1 cellular context compared by ENCODE assay signal in the genomic region with DNA sequence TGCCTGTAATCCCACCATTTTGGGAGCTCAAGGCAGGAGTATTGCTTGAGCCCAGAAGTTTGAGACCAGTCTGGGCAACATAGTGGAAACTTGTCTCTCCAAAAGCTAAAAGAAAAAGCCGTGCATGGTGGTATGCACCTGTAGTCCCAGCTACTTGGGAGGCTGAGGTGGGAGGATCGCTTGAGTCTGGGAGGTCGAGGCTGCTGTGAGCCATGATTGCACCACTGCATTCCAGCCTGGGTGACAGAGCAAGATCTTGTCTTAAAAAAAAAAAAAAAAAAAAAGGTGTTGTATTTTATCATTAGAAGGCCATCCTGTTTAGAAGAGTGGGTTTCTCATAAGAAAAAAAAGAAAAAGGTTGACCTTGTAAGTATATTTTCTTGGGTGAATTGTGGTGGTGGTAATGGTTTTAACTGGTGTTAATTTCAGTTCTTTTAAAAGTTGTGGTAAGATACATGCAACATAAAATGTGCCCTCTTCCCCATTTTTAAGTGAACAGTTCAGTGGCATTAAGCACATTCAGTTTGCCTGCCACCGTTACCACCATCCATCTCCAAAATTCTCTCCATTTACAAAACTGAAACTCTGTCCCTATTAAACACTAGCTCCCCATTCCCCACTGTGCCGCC.
A peak's percentile ranks its signal among the peaks of the same experiment; 100 is the strongest.
TF ChIP-seq lines count a peak whose summit lies in the region.

No MANE protein-coding gene starts in this region.

TF ChIP-seq in GM12878, 131 proteins besides CTCF, POLR2A, EP300 and RAD21:
- TF ChIP-seq MEF2B (IDR thresholded peaks at IDR 0.05; ENCODE audit: partially characterized antibody, poor library complexity, severe bottlenecking) (no peak), RCOR1 (conservative IDR thresholded peaks at IDR 0.05; ENCODE audit: low read depth, low read length) (no peak), YY1 (IDR thresholded peaks at IDR 0.05; ENCODE audit: low read depth, low read length) (no peak), SMARCA5 (IDR thresholded peaks at IDR 0.05) (no peak), ETV6 (conservative IDR thresholded peaks at IDR 0.05 in 1 of 2, IDR thresholded peaks at IDR 0.05 in 1 of 2; ENCODE audit: borderline replicate concordance in 1 of 2, low read depth in 1 of 2) (no peak), TARDBP (IDR thresholded peaks at IDR 0.05; ENCODE audit: borderline replicate concordance) (no peak), ESRRA (IDR thresholded peaks at IDR 0.05; ENCODE audit: low read length) (0 out of 2 replicates have a peak, but pooled peaks have one; percentile 20), EED (IDR thresholded peaks at IDR 0.05; ENCODE audit: low read depth) (no peak), KAT2A (conservative IDR thresholded peaks at IDR 0.05; ENCODE audit: control insufficient read depth, low read depth, low read length) (no peak), DPF2 (IDR thresholded peaks at IDR 0.05) (no peak), JUNB (IDR thresholded peaks at IDR 0.05) (no peak), PML (IDR thresholded peaks at IDR 0.05; ENCODE audit: low read length) (no peak), TCF12 (IDR thresholded peaks at IDR 0.05; ENCODE audit: low read depth, low read length) (no peak), NR2C2 (IDR thresholded peaks at IDR 0.05; ENCODE audit: borderline replicate concordance, control insufficient read depth, insufficient read length, low read depth) (no peak), ZNF622 (IDR thresholded peaks at IDR 0.05) (no peak), ZNF384 (IDR thresholded peaks at IDR 0.05; ENCODE audit: borderline replicate concordance, low read depth, low read length) (0 out of 2 replicates have a peak, but pooled peaks have one; percentile 43), NFIC (IDR thresholded peaks at IDR 0.05; ENCODE audit: low read depth, low read length) (no peak), SPI1 (IDR thresholded peaks at IDR 0.05; ENCODE audit: borderline replicate concordance, insufficient read depth, low read depth, low read length) (peak; percentile 56; the same call in 1 of the 2 replicates), TCF7 (IDR thresholded peaks at IDR 0.05; ENCODE audit: borderline replicate concordance) (no peak), MTA2 (IDR thresholded peaks at IDR 0.05; ENCODE audit: low read depth) (peak; percentile 49; the same call in 1 of the 2 replicates)
- TF ChIP-seq, protein P1, sequence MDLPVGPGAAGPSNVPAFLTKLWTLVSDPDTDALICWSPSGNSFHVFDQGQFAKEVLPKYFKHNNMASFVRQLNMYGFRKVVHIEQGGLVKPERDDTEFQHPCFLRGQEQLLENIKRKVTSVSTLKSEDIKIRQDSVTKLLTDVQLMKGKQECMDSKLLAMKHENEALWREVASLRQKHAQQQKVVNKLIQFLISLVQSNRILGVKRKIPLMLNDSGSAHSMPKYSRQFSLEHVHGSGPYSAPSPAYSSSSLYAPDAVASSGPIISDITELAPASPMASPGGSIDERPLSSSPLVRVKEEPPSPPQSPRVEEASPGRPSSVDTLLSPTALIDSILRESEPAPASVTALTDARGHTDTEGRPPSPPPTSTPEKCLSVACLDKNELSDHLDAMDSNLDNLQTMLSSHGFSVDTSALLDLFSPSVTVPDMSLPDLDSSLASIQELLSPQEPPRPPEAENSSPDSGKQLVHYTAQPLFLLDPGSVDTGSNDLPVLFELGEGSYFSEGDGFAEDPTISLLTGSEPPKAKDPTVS (IDR thresholded peaks at IDR 0.05; ENCODE audit: low read depth, low read length) = no peak
- TF ChIP-seq, protein P2, sequence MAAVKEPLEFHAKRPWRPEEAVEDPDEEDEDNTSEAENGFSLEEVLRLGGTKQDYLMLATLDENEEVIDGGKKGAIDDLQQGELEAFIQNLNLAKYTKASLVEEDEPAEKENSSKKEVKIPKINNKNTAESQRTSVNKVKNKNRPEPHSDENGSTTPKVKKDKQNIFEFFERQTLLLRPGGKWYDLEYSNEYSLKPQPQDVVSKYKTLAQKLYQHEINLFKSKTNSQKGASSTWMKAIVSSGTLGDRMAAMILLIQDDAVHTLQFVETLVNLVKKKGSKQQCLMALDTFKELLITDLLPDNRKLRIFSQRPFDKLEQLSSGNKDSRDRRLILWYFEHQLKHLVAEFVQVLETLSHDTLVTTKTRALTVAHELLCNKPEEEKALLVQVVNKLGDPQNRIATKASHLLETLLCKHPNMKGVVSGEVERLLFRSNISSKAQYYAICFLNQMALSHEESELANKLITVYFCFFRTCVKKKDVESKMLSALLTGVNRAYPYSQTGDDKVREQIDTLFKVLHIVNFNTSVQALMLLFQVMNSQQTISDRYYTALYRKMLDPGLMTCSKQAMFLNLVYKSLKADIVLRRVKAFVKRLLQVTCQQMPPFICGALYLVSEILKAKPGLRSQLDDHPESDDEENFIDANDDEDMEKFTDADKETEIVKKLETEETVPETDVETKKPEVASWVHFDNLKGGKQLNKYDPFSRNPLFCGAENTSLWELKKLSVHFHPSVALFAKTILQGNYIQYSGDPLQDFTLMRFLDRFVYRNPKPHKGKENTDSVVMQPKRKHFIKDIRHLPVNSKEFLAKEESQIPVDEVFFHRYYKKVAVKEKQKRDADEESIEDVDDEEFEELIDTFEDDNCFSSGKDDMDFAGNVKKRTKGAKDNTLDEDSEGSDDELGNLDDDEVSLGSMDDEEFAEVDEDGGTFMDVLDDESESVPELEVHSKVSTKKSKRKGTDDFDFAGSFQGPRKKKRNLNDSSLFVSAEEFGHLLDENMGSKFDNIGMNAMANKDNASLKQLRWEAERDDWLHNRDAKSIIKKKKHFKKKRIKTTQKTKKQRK (IDR thresholded peaks at IDR 0.05; ENCODE audit: low read depth, low read length) = no peak
- TF ChIP-seq, protein P3, sequence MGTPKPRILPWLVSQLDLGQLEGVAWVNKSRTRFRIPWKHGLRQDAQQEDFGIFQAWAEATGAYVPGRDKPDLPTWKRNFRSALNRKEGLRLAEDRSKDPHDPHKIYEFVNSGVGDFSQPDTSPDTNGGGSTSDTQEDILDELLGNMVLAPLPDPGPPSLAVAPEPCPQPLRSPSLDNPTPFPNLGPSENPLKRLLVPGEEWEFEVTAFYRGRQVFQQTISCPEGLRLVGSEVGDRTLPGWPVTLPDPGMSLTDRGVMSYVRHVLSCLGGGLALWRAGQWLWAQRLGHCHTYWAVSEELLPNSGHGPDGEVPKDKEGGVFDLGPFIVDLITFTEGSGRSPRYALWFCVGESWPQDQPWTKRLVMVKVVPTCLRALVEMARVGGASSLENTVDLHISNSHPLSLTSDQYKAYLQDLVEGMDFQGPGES (IDR thresholded peaks at IDR 0.05) = no peak
- TF ChIP-seq, protein P4, sequence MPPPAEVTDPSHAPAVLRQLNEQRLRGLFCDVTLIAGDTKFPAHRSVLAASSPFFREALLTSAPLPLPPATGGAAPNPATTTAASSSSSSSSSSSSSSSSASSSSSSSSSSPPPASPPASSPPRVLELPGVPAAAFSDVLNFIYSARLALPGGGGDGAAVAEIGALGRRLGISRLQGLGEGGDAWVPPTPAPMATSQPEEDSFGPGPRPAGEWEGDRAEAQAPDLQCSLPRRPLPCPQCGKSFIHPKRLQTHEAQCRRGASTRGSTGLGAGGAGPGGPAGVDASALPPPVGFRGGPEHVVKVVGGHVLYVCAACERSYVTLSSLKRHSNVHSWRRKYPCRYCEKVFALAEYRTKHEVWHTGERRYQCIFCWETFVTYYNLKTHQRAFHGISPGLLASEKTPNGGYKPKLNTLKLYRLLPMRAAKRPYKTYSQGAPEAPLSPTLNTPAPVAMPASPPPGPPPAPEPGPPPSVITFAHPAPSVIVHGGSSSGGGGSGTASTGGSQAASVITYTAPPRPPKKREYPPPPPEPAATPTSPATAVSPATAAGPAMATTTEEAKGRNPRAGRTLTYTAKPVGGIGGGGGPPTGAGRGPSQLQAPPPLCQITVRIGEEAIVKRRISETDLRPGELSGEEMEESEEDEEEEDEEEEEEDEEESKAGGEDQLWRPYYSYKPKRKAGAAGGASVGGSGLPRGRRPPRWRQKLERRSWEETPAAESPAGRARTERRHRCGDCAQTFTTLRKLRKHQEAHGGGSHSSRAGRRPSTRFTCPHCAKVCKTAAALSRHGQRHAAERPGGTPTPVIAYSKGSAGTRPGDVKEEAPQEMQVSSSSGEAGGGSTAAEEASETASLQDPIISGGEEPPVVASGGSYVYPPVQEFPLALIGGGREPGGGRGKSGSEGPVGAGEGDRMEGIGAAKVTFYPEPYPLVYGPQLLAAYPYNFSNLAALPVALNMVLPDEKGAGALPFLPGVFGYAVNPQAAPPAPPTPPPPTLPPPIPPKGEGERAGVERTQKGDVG (CRISPR knock-in tag; IDR thresholded peaks at IDR 0.05) = no peak
- TF ChIP-seq, protein P5, sequence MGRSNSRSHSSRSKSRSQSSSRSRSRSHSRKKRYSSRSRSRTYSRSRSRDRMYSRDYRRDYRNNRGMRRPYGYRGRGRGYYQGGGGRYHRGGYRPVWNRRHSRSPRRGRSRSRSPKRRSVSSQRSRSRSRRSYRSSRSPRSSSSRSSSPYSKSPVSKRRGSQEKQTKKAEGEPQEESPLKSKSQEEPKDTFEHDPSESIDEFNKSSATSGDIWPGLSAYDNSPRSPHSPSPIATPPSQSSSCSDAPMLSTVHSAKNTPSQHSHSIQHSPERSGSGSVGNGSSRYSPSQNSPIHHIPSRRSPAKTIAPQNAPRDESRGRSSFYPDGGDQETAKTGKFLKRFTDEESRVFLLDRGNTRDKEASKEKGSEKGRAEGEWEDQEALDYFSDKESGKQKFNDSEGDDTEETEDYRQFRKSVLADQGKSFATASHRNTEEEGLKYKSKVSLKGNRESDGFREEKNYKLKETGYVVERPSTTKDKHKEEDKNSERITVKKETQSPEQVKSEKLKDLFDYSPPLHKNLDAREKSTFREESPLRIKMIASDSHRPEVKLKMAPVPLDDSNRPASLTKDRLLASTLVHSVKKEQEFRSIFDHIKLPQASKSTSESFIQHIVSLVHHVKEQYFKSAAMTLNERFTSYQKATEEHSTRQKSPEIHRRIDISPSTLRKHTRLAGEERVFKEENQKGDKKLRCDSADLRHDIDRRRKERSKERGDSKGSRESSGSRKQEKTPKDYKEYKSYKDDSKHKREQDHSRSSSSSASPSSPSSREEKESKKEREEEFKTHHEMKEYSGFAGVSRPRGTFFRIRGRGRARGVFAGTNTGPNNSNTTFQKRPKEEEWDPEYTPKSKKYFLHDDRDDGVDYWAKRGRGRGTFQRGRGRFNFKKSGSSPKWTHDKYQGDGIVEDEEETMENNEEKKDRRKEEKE (IDR thresholded peaks at IDR 0.05) = no peak
- TF ChIP-seq, protein P6, sequence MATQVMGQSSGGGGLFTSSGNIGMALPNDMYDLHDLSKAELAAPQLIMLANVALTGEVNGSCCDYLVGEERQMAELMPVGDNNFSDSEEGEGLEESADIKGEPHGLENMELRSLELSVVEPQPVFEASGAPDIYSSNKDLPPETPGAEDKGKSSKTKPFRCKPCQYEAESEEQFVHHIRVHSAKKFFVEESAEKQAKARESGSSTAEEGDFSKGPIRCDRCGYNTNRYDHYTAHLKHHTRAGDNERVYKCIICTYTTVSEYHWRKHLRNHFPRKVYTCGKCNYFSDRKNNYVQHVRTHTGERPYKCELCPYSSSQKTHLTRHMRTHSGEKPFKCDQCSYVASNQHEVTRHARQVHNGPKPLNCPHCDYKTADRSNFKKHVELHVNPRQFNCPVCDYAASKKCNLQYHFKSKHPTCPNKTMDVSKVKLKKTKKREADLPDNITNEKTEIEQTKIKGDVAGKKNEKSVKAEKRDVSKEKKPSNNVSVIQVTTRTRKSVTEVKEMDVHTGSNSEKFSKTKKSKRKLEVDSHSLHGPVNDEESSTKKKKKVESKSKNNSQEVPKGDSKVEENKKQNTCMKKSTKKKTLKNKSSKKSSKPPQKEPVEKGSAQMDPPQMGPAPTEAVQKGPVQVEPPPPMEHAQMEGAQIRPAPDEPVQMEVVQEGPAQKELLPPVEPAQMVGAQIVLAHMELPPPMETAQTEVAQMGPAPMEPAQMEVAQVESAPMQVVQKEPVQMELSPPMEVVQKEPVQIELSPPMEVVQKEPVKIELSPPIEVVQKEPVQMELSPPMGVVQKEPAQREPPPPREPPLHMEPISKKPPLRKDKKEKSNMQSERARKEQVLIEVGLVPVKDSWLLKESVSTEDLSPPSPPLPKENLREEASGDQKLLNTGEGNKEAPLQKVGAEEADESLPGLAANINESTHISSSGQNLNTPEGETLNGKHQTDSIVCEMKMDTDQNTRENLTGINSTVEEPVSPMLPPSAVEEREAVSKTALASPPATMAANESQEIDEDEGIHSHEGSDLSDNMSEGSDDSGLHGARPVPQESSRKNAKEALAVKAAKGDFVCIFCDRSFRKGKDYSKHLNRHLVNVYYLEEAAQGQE (IDR thresholded peaks at IDR 0.05; ENCODE audit: low read depth, low read length) = no peak
- TF ChIP-seq, protein P7, sequence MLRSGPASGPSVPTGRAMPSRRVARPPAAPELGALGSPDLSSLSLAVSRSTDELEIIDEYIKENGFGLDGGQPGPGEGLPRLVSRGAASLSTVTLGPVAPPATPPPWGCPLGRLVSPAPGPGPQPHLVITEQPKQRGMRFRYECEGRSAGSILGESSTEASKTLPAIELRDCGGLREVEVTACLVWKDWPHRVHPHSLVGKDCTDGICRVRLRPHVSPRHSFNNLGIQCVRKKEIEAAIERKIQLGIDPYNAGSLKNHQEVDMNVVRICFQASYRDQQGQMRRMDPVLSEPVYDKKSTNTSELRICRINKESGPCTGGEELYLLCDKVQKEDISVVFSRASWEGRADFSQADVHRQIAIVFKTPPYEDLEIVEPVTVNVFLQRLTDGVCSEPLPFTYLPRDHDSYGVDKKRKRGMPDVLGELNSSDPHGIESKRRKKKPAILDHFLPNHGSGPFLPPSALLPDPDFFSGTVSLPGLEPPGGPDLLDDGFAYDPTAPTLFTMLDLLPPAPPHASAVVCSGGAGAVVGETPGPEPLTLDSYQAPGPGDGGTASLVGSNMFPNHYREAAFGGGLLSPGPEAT (IDR thresholded peaks at IDR 0.05; ENCODE audit: low read depth) = no peak
- TF ChIP-seq, protein P8, sequence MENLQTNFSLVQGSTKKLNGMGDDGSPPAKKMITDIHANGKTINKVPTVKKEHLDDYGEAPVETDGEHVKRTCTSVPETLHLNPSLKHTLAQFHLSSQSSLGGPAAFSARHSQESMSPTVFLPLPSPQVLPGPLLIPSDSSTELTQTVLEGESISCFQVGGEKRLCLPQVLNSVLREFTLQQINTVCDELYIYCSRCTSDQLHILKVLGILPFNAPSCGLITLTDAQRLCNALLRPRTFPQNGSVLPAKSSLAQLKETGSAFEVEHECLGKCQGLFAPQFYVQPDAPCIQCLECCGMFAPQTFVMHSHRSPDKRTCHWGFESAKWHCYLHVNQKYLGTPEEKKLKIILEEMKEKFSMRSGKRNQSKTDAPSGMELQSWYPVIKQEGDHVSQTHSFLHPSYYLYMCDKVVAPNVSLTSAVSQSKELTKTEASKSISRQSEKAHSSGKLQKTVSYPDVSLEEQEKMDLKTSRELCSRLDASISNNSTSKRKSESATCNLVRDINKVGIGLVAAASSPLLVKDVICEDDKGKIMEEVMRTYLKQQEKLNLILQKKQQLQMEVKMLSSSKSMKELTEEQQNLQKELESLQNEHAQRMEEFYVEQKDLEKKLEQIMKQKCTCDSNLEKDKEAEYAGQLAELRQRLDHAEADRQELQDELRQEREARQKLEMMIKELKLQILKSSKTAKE (IDR thresholded peaks at IDR 0.05; ENCODE audit: low read depth, poor library complexity, severe bottlenecking) = no peak
TF ChIP-seq in GM12878: peak in this region for 4.
